Comparison of ENCODE assay signal across 11 cellular contexts in the genomic region with DNA sequence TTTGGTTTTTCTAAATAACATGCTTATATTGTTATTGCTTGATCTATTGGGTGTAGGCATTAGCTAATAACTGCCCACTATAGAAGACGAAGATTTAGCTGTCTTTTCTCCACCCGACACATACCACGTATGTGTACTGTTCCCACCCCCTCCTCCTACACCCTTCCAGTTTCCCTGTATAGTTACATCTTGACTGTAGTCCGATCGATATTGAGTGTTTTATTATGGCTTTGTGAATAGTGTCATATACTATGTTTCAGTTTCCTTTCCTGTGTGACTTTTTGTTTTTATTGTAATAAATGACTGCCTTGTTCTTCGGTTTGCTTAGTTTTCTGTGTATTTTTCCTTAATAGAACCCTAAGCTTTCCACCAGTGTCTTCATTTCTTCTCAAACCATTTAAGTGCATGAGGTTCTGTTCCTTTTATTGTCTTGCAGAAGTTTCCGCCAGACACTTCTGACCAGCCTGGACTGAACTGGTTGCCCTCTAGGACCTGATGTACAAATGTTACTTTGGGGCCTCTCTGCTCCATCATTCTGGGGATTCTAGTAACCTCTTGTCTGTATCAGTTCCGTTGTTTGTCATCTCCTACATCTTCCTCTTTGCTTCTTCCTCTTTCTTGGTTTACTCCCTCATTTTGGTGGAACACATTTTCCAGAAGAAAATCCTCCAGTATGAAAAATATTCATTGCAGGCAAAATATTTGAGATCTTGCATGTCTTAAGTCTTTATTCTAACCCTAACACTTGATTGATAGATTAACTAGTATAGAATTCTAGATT.
DNase-seq lines count a peak whose midpoint lies in the region; ATAC-seq and TF ChIP-seq lines count a peak whose summit lies in the region.
"Had no signal": no experiment of that assay in that cellular context is flagged by ENCODE, and none has a peak within 500 bp of the region (broad histone marks: within the 10 kb centered on the region; RNA-seq: fewer than 3 reads in every experiment).

No MANE protein-coding gene starts in this region.

- no peaks in the 10 kb centered on the region for H3K27me3 ChIP-seq in right atrium auricular region
- H3K27me3 ChIP-seq: BLaER1 had no signal

- peaks cover 0 to 5% of the 10 kb centered on the region in 2 donors for H3K9me3 Mint-ChIP-seq in stimulated activated naive CD8-positive, alpha-beta T cell treated with anti-CD3 and anti-CD28 coated beads, Interleukin-15, amount 100 ng/mL, for 72 hours
- H3K9me3 Mint-ChIP-seq in activated naive CD4-positive, alpha-beta T cell treated with anti-CD3 and anti-CD28 coated beads, Interleukin-2, amount 10 ng/mL, durations not matched to agents 7 days and 5 days: no peaks in the 10 kb centered on the region
- H3K9me3 Mint-ChIP-seq: HFFc6 had no signal

- no peaks in the 10 kb centered on the region for H3K4me1 ChIP-seq in right atrium auricular region

- H3K27ac ChIP-seq in right atrium auricular region: no peak overlapping the region
- H3K27ac ChIP-seq: BLaER1 had no signal

- no peak overlapping the region for H3K4me3 ChIP-seq in right atrium auricular region
- H3K4me3 ChIP-seq: BLaER1 had no signal

- peak overlapping the region in 1 of 2 donors; percentile 47 for H3K27ac Mint-ChIP-seq in stimulated activated naive CD8-positive, alpha-beta T cell treated with anti-CD3 and anti-CD28 coated beads, Interleukin-15, amount 100 ng/mL, for 72 hours
- no peak overlapping the region for H3K27ac Mint-ChIP-seq in activated naive CD4-positive, alpha-beta T cell treated with anti-CD3 and anti-CD28 coated beads, Interleukin-2, amount 10 ng/mL, durations not matched to agents 7 days and 5 days
- H3K27ac Mint-ChIP-seq: HFFc6 had no signal

- DNase-seq in left ventricle myocardium superior (no peak), right atrium auricular region (ENCODE audit: low spot score) (no peak), NOMO-1 treated with DMSO at 0.1 percent for 48 hours (lab: John Stamatoyannopoulos, UW; ENCODE audit: unreplicated experiment) (peak; percentile 64), NCI-H2196 treated with DMSO at 0.1 percent for 48 hours (lab: John Stamatoyannopoulos, UW; ENCODE audit: unreplicated experiment) (no peak)
- DNase-seq in stimulated activated naive CD8-positive, alpha-beta T cell treated with anti-CD3 and anti-CD28 coated beads, Interleukin-15, amount 100 ng/mL, for 72 hours: no peak
- no peak for DNase-seq in activated naive CD4-positive, alpha-beta T cell treated with anti-CD3 and anti-CD28 coated beads, Interleukin-2, amount 10 ng/mL, durations not matched to agents 7 days and 5 days
- no peak for DNase-seq in activated CD8-positive, alpha-beta memory T cell treated with anti-CD3 and anti-CD28 coated beads for 24 hours
- DNase-seq: activated T-cell treated with anti-CD3 and anti-CD28 coated beads, Interleukin-2, amount 50 U/mL, for 4 hours; HFFc6 had no signal

- peaks cover 18% of the 10 kb centered on the region for H3K36me3 ChIP-seq in right atrium auricular region

- peak; percentile 34 for ATAC-seq in left ventricle myocardium superior
- peak; percentile 56 for ATAC-seq in HG02798 (IDR thresholded peaks at IDR 0.05; ENCODE audit: poor library complexity, unreplicated experiment)
- ATAC-seq in stimulated activated naive CD8-positive, alpha-beta T cell treated with anti-CD3 and anti-CD28 coated beads, Interleukin-15, amount 100 ng/mL, for 72 hours: peak; percentile 52

- CTCF ChIA-PET in activated naive CD4-positive, alpha-beta T cell treated with anti-CD3 and anti-CD28 coated beads, Interleukin-2, amount 10 ng/mL, durations not matched to agents 7 days and 5 days (lab: Charles Lee): interaction anchor here (0.6 to 3.4 kb wide), 4 partner anchors 15 to 368 kb away, joined by 3 to 39 read pairs (median 3); no protein-coding TSS in a partner anchor

- peaks cover 42% of the 10 kb centered on the region for H3K27me3 Mint-ChIP-seq in stimulated activated naive CD8-positive, alpha-beta T cell treated with anti-CD3 and anti-CD28 coated beads, Interleukin-15, amount 100 ng/mL, for 72 hours
- H3K27me3 Mint-ChIP-seq in activated naive CD4-positive, alpha-beta T cell treated with anti-CD3 and anti-CD28 coated beads, Interleukin-2, amount 10 ng/mL, durations not matched to agents 7 days and 5 days: peaks cover 2% of the 10 kb centered on the region

- H3K4me3 Mint-ChIP-seq in stimulated activated naive CD8-positive, alpha-beta T cell treated with anti-CD3 and anti-CD28 coated beads, Interleukin-15, amount 100 ng/mL, for 72 hours: peak overlapping the region in 1 of 2 donors; percentile 37
- no peak overlapping the region for H3K4me3 Mint-ChIP-seq in activated naive CD4-positive, alpha-beta T cell treated with anti-CD3 and anti-CD28 coated beads, Interleukin-2, amount 10 ng/mL, durations not matched to agents 7 days and 5 days
- H3K4me3 Mint-ChIP-seq: activated T-cell treated with anti-CD3 and anti-CD28 coated beads, Interleukin-2, amount 50 U/mL, for 4 hours; HFFc6 had no signal

- H3K36me3 Mint-ChIP-seq in activated naive CD4-positive, alpha-beta T cell treated with anti-CD3 and anti-CD28 coated beads, Interleukin-2, amount 10 ng/mL, durations not matched to agents 7 days and 5 days: peaks cover 1% of the 10 kb centered on the region

- intact Hi-C loops in left ventricle myocardium superior (cut with micrococcal nuclease): no loop called here

- no peak for TF ChIP-seq CTCF in right atrium auricular region (IDR thresholded peaks at IDR 0.05)

- H3K4me1 Mint-ChIP-seq in stimulated activated naive CD8-positive, alpha-beta T cell treated with anti-CD3 and anti-CD28 coated beads, Interleukin-15, amount 100 ng/mL, for 72 hours: peaks cover 47% of the 10 kb centered on the region
- peaks cover 28% of the 10 kb centered on the region for H3K4me1 Mint-ChIP-seq in activated naive CD4-positive, alpha-beta T cell treated with anti-CD3 and anti-CD28 coated beads, Interleukin-2, amount 10 ng/mL, durations not matched to agents 7 days and 5 days

- no peaks in the 10 kb centered on the region for H3K9me3 ChIP-seq in right atrium auricular region
